8 cellular contexts compared by ENCODE assay signal in genomic region chr18:23453657-23454011, GRCh38. TPM values are rescaled to one million over a fixed set of nuclear protein-coding genes. Genes with fewer than 3 reads are reported as not detected.
DNase-seq lines count a peak whose midpoint lies in the region; ATAC-seq and TF ChIP-seq lines count a peak whose summit lies in the region.

No MANE protein-coding gene starts in this region.

- peaks cover 0 to 13% (median 0%) of the 10 kb centered on the region in 9 donors for H3K36me3 ChIP-seq in heart right ventricle

- peak overlapping the region; percentile 95 for H3K27ac Mint-ChIP-seq in activated T-helper 17 cell treated with anti-CD3 and anti-CD28 coated beads, Interleukin-2, amount 50 U/mL, for 72 hours

- H3K9me3 Mint-ChIP-seq in activated T-helper 17 cell treated with anti-CD3 and anti-CD28 coated beads, Interleukin-2, amount 50 U/mL, for 72 hours = no peaks in the 10 kb centered on the region

- WGBS in heart right ventricle, 2 donors = 0 to 2% methylated on average over 10 of the region's 10 CpGs

- peaks cover 8 to 63% (median 44%) of the 10 kb centered on the region in 9 donors for H3K4me1 ChIP-seq in heart right ventricle

- peak overlapping the region; percentile 52 to 96 (median 92) for H3K27ac ChIP-seq in heart right ventricle

- H3K4me1 Mint-ChIP-seq in activated T-helper 17 cell treated with anti-CD3 and anti-CD28 coated beads, Interleukin-2, amount 50 U/mL, for 72 hours = peaks cover 42% of the 10 kb centered on the region

- ATAC-seq in GM18498 (IDR thresholded peaks at IDR 0.05; ENCODE audit: unreplicated experiment) (peak; percentile 13), HG03135 (IDR thresholded peaks at IDR 0.05; ENCODE audit: unreplicated experiment) (peak; percentile 8), heart right ventricle (peak; percentile 5 to 54 (median 19)), HG02840 (IDR thresholded peaks at IDR 0.05; ENCODE audit: low FRiP score, unreplicated experiment) (no peak), HG02588 (IDR thresholded peaks at IDR 0.05; ENCODE audit: unreplicated experiment) (no peak)
- peak; percentile 35 for ATAC-seq in activated T-helper 17 cell treated with anti-CD3 and anti-CD28 coated beads, Interleukin-2, amount 50 U/mL, for 72 hours (replicated peaks)

- H3K27me3 Mint-ChIP-seq in activated T-helper 17 cell treated with anti-CD3 and anti-CD28 coated beads, Interleukin-2, amount 50 U/mL, for 72 hours = no peaks in the 10 kb centered on the region

- no peak for DNase-seq in heart right ventricle
- DNase-seq in pons (ENCODE audit: low spot score) = peak; percentile 25
- DNase-seq in stimulated activated CD4-positive, alpha-beta T cell treated with anti-CD3 and anti-CD28 coated beads, Interleukin-12 subunit alpha, Interleukin-12 subunit beta, amount 100 ng/mL, for 4 hours = no peak

- intact Hi-C loops in heart right ventricle (cut with DNase I) = loop anchor here in 5 of 10 donors (1.0 to 5.0 kb wide), 6 partner anchors 49 to 1246 kb away; partner anchors contain the start of genes RMC1 (in 4 of the 5), NPC1 (in 1 of the 5) and RBBP8 (in 1 of the 5)

- peaks cover 56% of the 10 kb centered on the region for H3K36me3 Mint-ChIP-seq in activated T-helper 17 cell treated with anti-CD3 and anti-CD28 coated beads, Interleukin-2, amount 50 U/mL, for 72 hours (ENCODE audit: low read depth)

- H3K4me3 Mint-ChIP-seq in activated T-helper 17 cell treated with anti-CD3 and anti-CD28 coated beads, Interleukin-2, amount 50 U/mL, for 72 hours = peak overlapping the region; percentile 94

- H3K27me3 ChIP-seq in heart right ventricle = no peaks in the 10 kb centered on the region

- no peaks in the 10 kb centered on the region for H3K9me3 ChIP-seq in heart right ventricle

- H3K4me3 ChIP-seq in heart right ventricle = peak overlapping the region; percentile 75 to 98 (median 92)

- TF ChIP-seq CTCF in heart right ventricle (IDR thresholded peaks at IDR 0.05) = no peak

RNA-seq across cellular contexts. Expression of gene RIOK3, which starts 0.5 kb away (rescaled TPM):
- total RNA-seq in activated T-helper 17 cell treated with anti-CD3 and anti-CD28 coated beads, Interleukin-2, amount 50 U/mL, for 72 hours = 100 to 1,000 TPM in 1 of 2 donors, 10 to 100 TPM in 1; 56.8 to 101 TPM
- 10 to 100 TPM; 51.5 to 74.6 (median 63.5) TPM for total RNA-seq in heart right ventricle
- 10 to 100 TPM; 33.7 to 47.0 TPM for polyA plus RNA-seq in heart right ventricle

RNA-seq across cellular contexts. Expression of gene RMC1, which starts 49.7 kb away (rescaled TPM):
- total RNA-seq in activated T-helper 17 cell treated with anti-CD3 and anti-CD28 coated beads, Interleukin-2, amount 50 U/mL, for 72 hours = 10 to 100 TPM; 24.6 to 55.0 TPM
- 10 to 100 TPM; 12.4 to 21.6 (median 14.5) TPM for total RNA-seq in heart right ventricle
- 10 to 100 TPM; 23.9 to 29.6 TPM for polyA plus RNA-seq in heart right ventricle

Comparison
In these comparisons a context has a peak if more than half of its experiments do, and no peak if none do; other contexts are left out.
1. ATAC-seq: peak in GM18498 (single experiment), HG03135 (single experiment), activated T-helper 17 cell treated with anti-CD3 and anti-CD28 coated beads, Interleukin-2, amount 50 U/mL, for 72 hours (single experiment) and heart right ventricle (8 of 8); none in HG02840 (single experiment) and HG02588 (single experiment).